In genomic region chr12:119383206-119383605, GRCh38 we compare ENCODE assay signal across 32 cellular contexts. TPM values are rescaled to one million over a fixed set of nuclear protein-coding genes. Genes with fewer than 3 reads are reported as not detected.
"Had no signal": no experiment of that assay in that cellular context is flagged by ENCODE, and none has a peak within 500 bp of the region (broad histone marks: within the 10 kb centered on the region; RNA-seq: fewer than 3 reads in every experiment).

No MANE protein-coding gene starts in this region.

- H3K27me3 ChIP-seq: hepatocyte, ovary, right atrium auricular region, right lobe of liver, tibial nerve, uterus had no signal

- H3K27ac ChIP-seq: hepatocyte, lower lobe of right lung, ovary, right atrium auricular region, right lobe of liver, tibial nerve, uterus had no signal

- H3K4me3 ChIP-seq: hepatocyte, lower lobe of right lung, ovary, right atrium auricular region, right lobe of liver, smooth muscle cell, tibial nerve, uterus had no signal

- H2AFZ ChIP-seq: hepatocyte had no signal

- H3K9me3 ChIP-seq: lower lobe of right lung, ovary, right atrium auricular region, right lobe of liver, uterus had no signal

- ATAC-seq: left cardiac atrium; left lobe of liver; lower lobe of right lung; natural killer cell; right lobe of liver; stimulated activated memory B cell treated with anti-CD40 and anti-IgM and Interleukin-4, amounts not matched to agents 10 μg/mL and 1 μg/mL and 100 μg/mL, for 72 hours; stimulated activated naive CD8-positive, alpha-beta T cell treated with anti-CD3 and anti-CD28 coated beads, Interleukin-15, amount 100 ng/mL, for 72 hours had no signal

- H3K4me2 ChIP-seq: hepatocyte, smooth muscle cell had no signal

- H3K79me2 ChIP-seq: hepatocyte had no signal

- H3K36me3 ChIP-seq: lower lobe of right lung, ovary, right atrium auricular region, right lobe of liver, tibial nerve, uterus had no signal

- DNase-seq: islet precursor cell; left cardiac atrium; lower lobe of right lung; mammary epithelial cell; mesenchymal stem cell; naive B cell; natural killer cell; nephron progenitor cell; ovary; right lobe of liver; stimulated activated CD4-positive, alpha-beta T cell treated with anti-CD3 and anti-CD28 coated beads, Interleukin-1b, Interleukin-23, amount 100 ng/mL, for 48 hours; stimulated activated CD4-positive, alpha-beta T cell treated with anti-CD3 and anti-CD28 coated beads, Interleukin-2, amount 100 ng/mL, for 48 hours; stimulated activated CD4-positive, alpha-beta T cell treated with anti-CD3 and anti-CD28 coated beads, Interleukin-4, amount 100 ng/mL, for 4 hours; stimulated activated CD8-positive, alpha-beta memory T cell treated with anti-CD3 and anti-CD28 coated beads, Interleukin-4, amount 100 ng/mL, for 48 hours; stimulated activated naive CD4-positive, alpha-beta T cell treated with Interleukin-2 at 50 U/mL for 16 hours; stimulated activated naive CD8-positive, alpha-beta T cell treated with anti-CD3 and anti-CD28 coated beads, Interleukin-15, amount 100 ng/mL, for 72 hours; substantia nigra; uterus had no signal

- H3K4me1 ChIP-seq: lower lobe of right lung, right lobe of liver, tibial nerve, uterus had no signal

RNA-seq across cellular contexts. Expression of gene CCDC60, which starts 48.7 kb away (rescaled TPM):
- total RNA-seq: kidney epithelial cell, left cardiac atrium, left lobe of liver, liver, mammary epithelial cell, mononuclear cell, natural killer cell, omental fat pad, pulmonary artery endothelial cell, renal cortical epithelial cell, right atrium auricular region, right lobe of liver, skeletal muscle tissue, smooth muscle cell, temporal lobe, tibial nerve had no signal
- polyA plus RNA-seq: hepatocyte, liver, mammary epithelial cell, smooth muscle cell had no signal
